Comparison of ENCODE assay signal across 9 cellular contexts in genomic region chr14:61438497-61438859, GRCh38.
DNase-seq lines count a peak whose midpoint lies in the region; ATAC-seq and TF ChIP-seq lines count a peak whose summit lies in the region.
"Had no signal": no experiment of that assay in that cellular context is flagged by ENCODE, and none has a peak within 500 bp of the region (broad histone marks: within the 10 kb centered on the region; RNA-seq: fewer than 3 reads in every experiment).

No MANE protein-coding gene starts in this region.

- peak overlapping the region; percentile 68 for H3K4me3 Mint-ChIP-seq in MCF 10A (ENCODE audit: unreplicated experiment)

- no peaks in the 10 kb centered on the region for H3K36me3 ChIP-seq in osteoblast (ENCODE audit: insufficient read depth, low read length)

- intact Hi-C loops in MCF 10A (cut with micrococcal nuclease), result no loop called here

- no peak for TF ChIP-seq CTCF in GM13976 (IDR thresholded peaks at IDR 0.05; ENCODE audit: borderline replicate concordance, control extremely low read depth, extremely low read depth, insufficient read depth, missing control alignments)
- TF ChIP-seq CTCF in MCF 10A (IDR thresholded peaks at IDR 0.05; ENCODE audit: unreplicated experiment), result no peak
- no peak for TF ChIP-seq CTCF in osteoblast (IDR thresholded peaks at IDR 0.05; ENCODE audit: extremely low read depth, low read depth, low read length)

- peaks cover 17% of the 10 kb centered on the region for H3K4me1 Mint-ChIP-seq in MCF 10A (ENCODE audit: insufficient read depth, unreplicated experiment)

- in situ Hi-C loops in GM13976 (cut with MboI; ENCODE audit: low sequenced_read_pairs, unreplicated experiment), result loop anchor here (10.0 kb wide), 1 partner anchor 114 kb away; the partner anchor contains the start of gene PRKCH

- peak overlapping the region; percentile 86 for H3K27ac Mint-ChIP-seq in MCF 10A (ENCODE audit: low read depth, unreplicated experiment)

- H3K4me2 ChIP-seq in osteoblast (ENCODE audit: insufficient read depth, low read length), result peak overlapping the region; percentile 64

- H3K27me3 Mint-ChIP-seq in MCF 10A (ENCODE audit: insufficient read depth, unreplicated experiment), result no peaks in the 10 kb centered on the region

- peaks cover 13% of the 10 kb centered on the region for H3K4me1 ChIP-seq in osteoblast (ENCODE audit: insufficient read depth, low read length)

- ATAC-seq in HG02870 (IDR thresholded peaks at IDR 0.05; ENCODE audit: unreplicated experiment), result peak; percentile 49

- H4K20me1 ChIP-seq in osteoblast (ENCODE audit: insufficient read depth, low read length), result no peaks in the 10 kb centered on the region

- peak overlapping the region; percentile 57 for H3K27ac ChIP-seq in osteoblast (ENCODE audit: low read depth, low read length)

- no peaks in the 10 kb centered on the region for H3K9me3 Mint-ChIP-seq in MCF 10A (ENCODE audit: unreplicated experiment)

- POLR2A ChIA-PET in MCF 10A (lab: Yijun Ruan, JAX) (interaction anchor here (0.7 to 3.3 kb wide), 6 partner anchors 10 to 153 kb away, joined by 3 to 21 read pairs (median 6); partner anchors contain the start of gene PRKCH), HEK293T (lab: Yijun Ruan, JAX) (no interaction called here)

- H3K36me3 Mint-ChIP-seq in MCF 10A (ENCODE audit: insufficient read depth, unreplicated experiment), result no peaks in the 10 kb centered on the region

- H2AFZ ChIP-seq in osteoblast (ENCODE audit: low read length), result peak overlapping the region; percentile 43

- H3K27me3 ChIP-seq in osteoblast (ENCODE audit: insufficient read depth, low read length), result peaks cover 3% of the 10 kb centered on the region

- no TSS peak for BruUV-seq in MCF 10A (replicated peaks; lab: Mats Ljungman, UMichigan)

- CTCF ChIA-PET in MCF 10A (lab: Yijun Ruan, JAX) (interaction anchor here (0.6 kb wide), 1 partner anchor 1532 kb away, joined by 3 read pairs; no protein-coding TSS in a partner anchor), HEK293T (lab: Yijun Ruan, JAX) (no interaction called here)

- H3K79me2 ChIP-seq in osteoblast (ENCODE audit: insufficient read depth, low read length), result no peaks in the 10 kb centered on the region

- DNase-seq in GM13976 (ENCODE audit: low spot score), result peak; percentile 34
- DNase-seq in MCF 10A (ENCODE audit: unreplicated experiment), result no peak
- DNase-seq in osteoblast (ENCODE audit: insufficient read length, low spot score, missing footprints), result no peak
- no peak for DNase-seq in inferior parietal cortex (ENCODE audit: extremely low spot score)
- no peak for DNase-seq in AML-193 (lab: John Stamatoyannopoulos, UW)
- DNase-seq in stimulated activated CD4-positive, alpha-beta T cell treated with anti-CD3 and anti-CD28 coated beads, Interleukin-15, amount 100 ng/mL, for 24 hours, result no peak
- no peak for DNase-seq in HEK293T (ENCODE audit: extremely low spot score)
- DNase-seq: caudate nucleus had no signal

- H3K4me3 ChIP-seq in osteoblast (ENCODE audit: insufficient read depth, low read length), result no peak overlapping the region

- no peaks in the 10 kb centered on the region for H3K9me3 ChIP-seq in osteoblast (ENCODE audit: low read depth, low read length)

TF ChIP-seq in HEK293T, 16 proteins besides CTCF, POLR2A, EP300 and RAD21:
- TF ChIP-seq NFRKB (IDR thresholded peaks at IDR 0.05) (no peak), HDGF (IDR thresholded peaks at IDR 0.05; ENCODE audit: borderline replicate concordance) (no peak), CTBP1 (IDR thresholded peaks at IDR 0.05; ENCODE audit: borderline replicate concordance) (no peak), ZNF384 (IDR thresholded peaks at IDR 0.05) (no peak), BHLHE40 (IDR thresholded peaks at IDR 0.05; ENCODE audit: borderline replicate concordance) (no peak)
